Comparison of ENCODE assay signal across 9 cellular contexts in genomic region chr6:77368660-77369313, GRCh38.
DNase-seq lines count a peak whose midpoint lies in the region; ATAC-seq and TF ChIP-seq lines count a peak whose summit lies in the region.
"Had no signal": no experiment of that assay in that cellular context is flagged by ENCODE, and none has a peak within 500 bp of the region (broad histone marks: within the 10 kb centered on the region; RNA-seq: fewer than 3 reads in every experiment).

No MANE protein-coding gene starts in this region.

- H3K23ac ChIP-seq in mesendoderm (ENCODE audit: low read length) = no peak overlapping the region

- no peaks in the 10 kb centered on the region for H3K36me3 ChIP-seq in esophagus squamous epithelium
- H3K36me3 ChIP-seq in mesendoderm (ENCODE audit: control insufficient read depth, insufficient read depth, low read length) = no peaks in the 10 kb centered on the region
- no peaks in the 10 kb centered on the region for H3K36me3 ChIP-seq in urinary bladder (ENCODE audit: insufficient read depth)

- no peak overlapping the region for H4K5ac ChIP-seq in mesendoderm (ENCODE audit: low read length)

- no peaks in the 10 kb centered on the region for H3K4me1 ChIP-seq in esophagus squamous epithelium
- H3K4me1 ChIP-seq in mesendoderm (ENCODE audit: control insufficient read depth, low read depth, low read length) = no peaks in the 10 kb centered on the region
- H3K4me1 ChIP-seq in urinary bladder (ENCODE audit: insufficient read depth) = no peaks in the 10 kb centered on the region

- peak overlapping the region; percentile 6 for H3K4me2 ChIP-seq in mesendoderm (ENCODE audit: low read length)

- H3K56ac ChIP-seq in mesendoderm (ENCODE audit: low read length) = peak overlapping the region; percentile 11

- TF ChIP-seq POLR2A in esophagus squamous epithelium (IDR thresholded peaks at IDR 0.05) = no peak

- H3K4ac ChIP-seq in mesendoderm (ENCODE audit: low read depth, low read length) = no peak overlapping the region

- intact Hi-C loops in esophagus squamous epithelium (cut with DNase I) = no loop called here

- H2BK120ac ChIP-seq in mesendoderm (ENCODE audit: low read depth, low read length) = no peak overlapping the region

- no peak overlapping the region for H2BK5ac ChIP-seq in mesendoderm (ENCODE audit: low read length)

- H3K9me3 ChIP-seq in esophagus squamous epithelium = peaks cover 0 to 4% (median 0%) of the 10 kb centered on the region in 3 donors

- H3K9ac ChIP-seq in mesendoderm (ENCODE audit: low read length) = peak overlapping the region; percentile 45

- no peaks in the 10 kb centered on the region for H3K79me2 ChIP-seq in mesendoderm (ENCODE audit: control insufficient read depth, insufficient read depth, low read length)

- ATAC-seq in GM19324 (IDR thresholded peaks at IDR 0.05; ENCODE audit: low FRiP score, unreplicated experiment) = no peak

- 45 to 62% methylated on average over 17 to 19 of the region's 20 CpGs for WGBS in esophagus squamous epithelium, 2 donors
- no CpG with 5 or more reads among the region's 20 CpGs for WGBS in mesendoderm (ENCODE audit: extremely low coverage, insufficient coverage, low lambda C conversion rate)
- WGBS in urinary bladder = 48% methylated on average over 20 of the region's 20 CpGs

- no peaks in the 10 kb centered on the region for H3K27me3 ChIP-seq in esophagus squamous epithelium
- no peaks in the 10 kb centered on the region for H3K27me3 ChIP-seq in mesendoderm (ENCODE audit: insufficient read depth, low read length, poor library complexity)

- H3K79me1 ChIP-seq in mesendoderm (ENCODE audit: low read length) = no peaks in the 10 kb centered on the region

- no peak for TF ChIP-seq CTCF in esophagus squamous epithelium (IDR thresholded peaks at IDR 0.05)

- H3K4me3 ChIP-seq in esophagus squamous epithelium (peak overlapping the region; percentile 25 to 53 (median 44)), mesendoderm (ENCODE audit: low read length) (peak overlapping the region; percentile 8), urinary bladder (ENCODE audit: low read depth, low read length) (peak overlapping the region; percentile 1)

- H2AK5ac ChIP-seq in mesendoderm (ENCODE audit: low read length) = no peak overlapping the region

- H3K27ac ChIP-seq in esophagus squamous epithelium (peak overlapping the region in 3 of 4 donors; percentile 28 to 54 (median 33)), mesendoderm (ENCODE audit: low read depth, low read length) (no peak overlapping the region), urinary bladder (ENCODE audit: low read depth) (no peak overlapping the region)
- H3K27ac ChIP-seq: 22Rv1 had no signal

- H2BK15ac ChIP-seq in mesendoderm (replicated peaks; ENCODE audit: low read depth) = no peak overlapping the region

- DNase-seq in NCI-H2227 (lab: John Stamatoyannopoulos, UW; ENCODE audit: unreplicated experiment) (peak; percentile 2), NCI-H2227 treated with DMSO at 0.1 percent for 48 hours (lab: John Stamatoyannopoulos, UW) (no peak), esophagus squamous epithelium (lab: John Stamatoyannopoulos, UW) (no peak), mesendoderm (peak; percentile 68), NCI-H1048 (lab: John Stamatoyannopoulos, UW) (no peak), hippocampal formation (lab: John Stamatoyannopoulos, UW) (no peak)

- peak overlapping the region; percentile 56 for H3K18ac ChIP-seq in mesendoderm (ENCODE audit: low read length)

- H4K8ac ChIP-seq in mesendoderm (ENCODE audit: low read depth, low read length) = no peak overlapping the region

Comparison
In these comparisons a context has a peak if more than half of its experiments do, and no peak if none do; other contexts are left out.
1. DNase-seq: peak in NCI-H2227 (single experiment) and mesendoderm (single experiment); none in NCI-H2227 treated with DMSO at 0.1 percent for 48 hours (single experiment), esophagus squamous epithelium (single experiment), NCI-H1048 (single experiment) and hippocampal formation (0 of 2).
2. H3K27ac ChIP-seq: peak in esophagus squamous epithelium (3 of 4); none in mesendoderm (single experiment) and urinary bladder (single experiment).
3. Peak in every context shown above with its lines, with median percentiles within 50 percentile points of each other: H3K4me3 ChIP-seq.